Comparison of ENCODE assay signal across 15 cellular contexts in genomic region chr19:4134351-4134750, GRCh38. TPM values are rescaled to one million over a fixed set of nuclear protein-coding genes. Genes with fewer than 3 reads are reported as not detected.
"Had no signal": no experiment of that assay in that cellular context is flagged by ENCODE, and none has a peak within 500 bp of the region (broad histone marks: within the 10 kb centered on the region; RNA-seq: fewer than 3 reads in every experiment).

No MANE protein-coding gene starts in this region.

- DNase-seq: activated CD4-positive, alpha-beta T cell treated with anti-CD3 and anti-CD28 coated beads for 4 hours; activated CD8-positive, alpha-beta memory T cell treated with anti-CD3 and anti-CD28 coated beads for 24 hours; activated naive CD4-positive, alpha-beta T cell treated with anti-CD3 and anti-CD28 coated beads, Interleukin-2, amount 50 U/mL, for 16 hours; effector memory CD8-positive, alpha-beta T cell; glutamatergic neuron; left colon; naive B cell; small intestine; tibial artery; uterus had no signal

- H3K27me3 Mint-ChIP-seq: activated T-helper 17 cell treated with anti-CD3 and anti-CD28 coated beads, Interleukin-2, amount 50 U/mL, for 72 hours had no signal

- H3K4me3 Mint-ChIP-seq: activated T-helper 17 cell treated with anti-CD3 and anti-CD28 coated beads, Interleukin-2, amount 50 U/mL, for 72 hours; brain; effector memory CD8-positive, alpha-beta T cell; naive B cell had no signal

- ATAC-seq: activated T-helper 17 cell treated with anti-CD3 and anti-CD28 coated beads, Interleukin-2, amount 50 U/mL, for 72 hours; effector memory CD8-positive, alpha-beta T cell; left colon had no signal

- H3K36me3 Mint-ChIP-seq: brain, naive B cell had no signal

- H3K27ac Mint-ChIP-seq: activated T-helper 17 cell treated with anti-CD3 and anti-CD28 coated beads, Interleukin-2, amount 50 U/mL, for 72 hours; effector memory CD8-positive, alpha-beta T cell had no signal

- H3K9me3 Mint-ChIP-seq: activated T-helper 17 cell treated with anti-CD3 and anti-CD28 coated beads, Interleukin-2, amount 50 U/mL, for 72 hours; brain; effector memory CD8-positive, alpha-beta T cell; naive B cell had no signal

RNA-seq across cellular contexts. Expression of gene CREB3L3, which starts 19.1 kb away (rescaled TPM):
- total RNA-seq: lung microvascular endothelial cell, posterior vena cava, right atrium auricular region, uterus had no signal
